8 cellular contexts compared by ENCODE assay signal in the genomic region with DNA sequence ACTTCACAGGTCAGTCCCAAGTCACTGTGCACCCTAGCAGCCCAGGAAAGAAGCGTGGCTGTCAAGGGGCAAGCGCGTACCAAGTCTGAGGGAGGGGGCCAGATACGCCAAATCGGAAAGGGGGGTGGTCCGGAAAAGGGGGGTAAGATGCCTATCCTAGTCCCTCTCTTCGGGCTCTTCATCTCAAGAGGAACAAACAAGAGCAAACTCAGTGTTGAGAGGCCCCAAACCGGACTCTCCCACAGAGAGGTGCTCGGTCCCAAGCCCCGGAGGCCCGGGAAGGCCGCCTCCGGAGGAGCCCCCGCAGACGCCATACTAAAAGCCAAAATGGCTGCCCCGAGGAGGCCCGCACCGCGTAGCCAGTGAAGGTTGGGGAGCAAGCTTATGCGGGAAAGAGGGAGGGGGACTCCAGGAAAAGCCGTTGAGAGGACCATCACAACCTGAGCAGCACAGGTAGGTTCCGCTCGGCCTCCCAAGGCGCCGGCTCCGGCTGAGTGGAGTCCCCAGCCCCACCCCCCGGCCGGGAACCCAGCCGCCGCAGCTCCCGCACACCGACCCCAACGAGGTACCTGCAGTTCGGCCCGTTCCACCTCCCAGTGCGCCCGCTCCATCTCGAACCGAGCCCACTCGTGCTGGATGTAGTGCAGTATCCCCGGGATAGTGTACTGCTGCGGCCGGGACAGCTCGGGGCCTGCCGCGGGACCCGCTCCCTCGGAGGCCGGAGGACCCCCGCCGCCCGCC.
A peak's percentile ranks its signal among the peaks of the same experiment; 100 is the strongest.
DNase-seq lines count a peak whose midpoint lies in the region; ATAC-seq and TF ChIP-seq lines count a peak whose summit lies in the region.

A gene with protein sequence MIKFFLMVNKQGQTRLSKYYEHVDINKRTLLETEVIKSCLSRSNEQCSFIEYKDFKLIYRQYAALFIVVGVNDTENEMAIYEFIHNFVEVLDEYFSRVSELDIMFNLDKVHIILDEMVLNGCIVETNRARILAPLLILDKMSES (plus strand): TSS at position 315 of the 741 bp plus-strand sequence. CDS start 40,548 bp downstream, outside the sequence.

- H3K36me3 ChIP-seq in muscle layer of duodenum (ENCODE audit: control insufficient read depth in 1 of 2, insufficient read depth in 2 of 2, low read length in 2 of 2), result peaks cover 0 to 10% of the 10 kb centered on the region in 2 donors

- H3K4me3 Mint-ChIP-seq in stimulated activated effector memory CD8-positive, alpha-beta T cell treated with anti-CD3 and anti-CD28 coated beads, Interleukin-12 subunit alpha, Interleukin-12 subunit beta, amount 100 ng/mL, for 72 hours, result peak within 1 kb of the TSS; percentile 97

- no peaks in the 10 kb centered on the region for H3K9me3 ChIP-seq in muscle layer of duodenum (ENCODE audit: control insufficient read depth in 1 of 2, low read length in 2 of 2)

- peak; percentile 23 for ATAC-seq in HG02885 (IDR thresholded peaks at IDR 0.05; ENCODE audit: poor library complexity, unreplicated experiment)
- peak; percentile 42 for ATAC-seq in stimulated activated effector memory CD8-positive, alpha-beta T cell treated with anti-CD3 and anti-CD28 coated beads, Interleukin-12 subunit alpha, Interleukin-12 subunit beta, amount 100 ng/mL, for 72 hours
- no peak for ATAC-seq in GM18519 (IDR thresholded peaks at IDR 0.05; ENCODE audit: low FRiP score, unreplicated experiment)

- H3K9me3 Mint-ChIP-seq in stimulated activated effector memory CD8-positive, alpha-beta T cell treated with anti-CD3 and anti-CD28 coated beads, Interleukin-12 subunit alpha, Interleukin-12 subunit beta, amount 100 ng/mL, for 72 hours, result no peaks in the 10 kb centered on the region

- H3K4me1 ChIP-seq in muscle layer of duodenum (ENCODE audit: control insufficient read depth in 1 of 2, insufficient read depth in 2 of 2, low read length in 2 of 2), result peaks cover 8 to 35% of the 10 kb centered on the region in 2 donors

- peak within 1 kb of the TSS; percentile 90 for H3K4me3 ChIP-seq in GM12865 (ENCODE audit: low read depth, low read length)
- peak within 1 kb of the TSS; percentile 89 to 97 for H3K4me3 ChIP-seq in muscle layer of duodenum (ENCODE audit: low read depth in 1 of 2, low read length in 2 of 2)

- H3K4me1 Mint-ChIP-seq in stimulated activated effector memory CD8-positive, alpha-beta T cell treated with anti-CD3 and anti-CD28 coated beads, Interleukin-12 subunit alpha, Interleukin-12 subunit beta, amount 100 ng/mL, for 72 hours, result peaks cover 49% of the 10 kb centered on the region

- TF ChIP-seq CTCF in GM12865 (IDR thresholded peaks at IDR 0.05; ENCODE audit: insufficient read depth, low read depth, low read length, missing control alignments), result no peak

- no peaks in the 10 kb centered on the region for H3K27me3 ChIP-seq in muscle layer of duodenum (ENCODE audit: low read depth, low read length)

- peak; percentile 51 for DNase-seq in GM12865 (ENCODE audit: low read depth)
- peak; percentile 26 for DNase-seq in NOMO-1 treated with DMSO at 0.1 percent for 48 hours (lab: John Stamatoyannopoulos, UW; ENCODE audit: unreplicated experiment)
- peak; percentile 39 for DNase-seq in activated T-cell treated with anti-CD3 and anti-CD28 coated beads for 48 hours (ENCODE audit: low read depth)
- DNase-seq in erythroblast (lab: John Stamatoyannopoulos, UW), result peak; percentile 80 to 87
- peak; percentile 53 to 80 for DNase-seq in stimulated activated effector memory CD8-positive, alpha-beta T cell treated with anti-CD3 and anti-CD28 coated beads, Interleukin-12 subunit alpha, Interleukin-12 subunit beta, amount 100 ng/mL, for 72 hours (ENCODE audit: low spot score in 2 of 2)

- peak within 1 kb of the TSS; percentile 94 for H3K27ac ChIP-seq in muscle layer of duodenum (ENCODE audit: low read length)

- H3K36me3 Mint-ChIP-seq in stimulated activated effector memory CD8-positive, alpha-beta T cell treated with anti-CD3 and anti-CD28 coated beads, Interleukin-12 subunit alpha, Interleukin-12 subunit beta, amount 100 ng/mL, for 72 hours, result peaks cover 33% of the 10 kb centered on the region

- peak; percentile 47 for TF ChIP-seq POLR2A in erythroblast (IDR thresholded peaks at IDR 0.05; ENCODE audit: low read length)

- peak within 1 kb of the TSS; percentile 98 for H3K27ac Mint-ChIP-seq in stimulated activated effector memory CD8-positive, alpha-beta T cell treated with anti-CD3 and anti-CD28 coated beads, Interleukin-12 subunit alpha, Interleukin-12 subunit beta, amount 100 ng/mL, for 72 hours

Comparison
In these comparisons a context has a peak if more than half of its experiments do, and no peak if none do; other contexts are left out.
1. DNase-seq: peak in every context shown above with its lines; median percentile 84 in erythroblast; 66 in stimulated activated effector memory CD8-positive, alpha-beta T cell treated with anti-CD3 and anti-CD28 coated beads, Interleukin-12 subunit alpha, Interleukin-12 subunit beta, amount 100 ng/mL, for 72 hours; 51 in GM12865; 39 in activated T-cell treated with anti-CD3 and anti-CD28 coated beads for 48 hours; 26 in NOMO-1 treated with DMSO at 0.1 percent for 48 hours.